In genomic region chr6:75676377-75676776, GRCh38 we compare ENCODE assay signal across 11 cellular contexts.
"Had no signal": no experiment of that assay in that cellular context is flagged by ENCODE, and none has a peak within 500 bp of the region (broad histone marks: within the 10 kb centered on the region; RNA-seq: fewer than 3 reads in every experiment).

No MANE protein-coding gene starts in this region.

- FAIRE-seq: HTR-8/SVneo had no signal

- H3K27ac ChIP-seq: GM23248, HL-60, KMS-11 had no signal

- DNase-seq: GM23248, GOT3, H7, HFFc6, Karpas-422, KBM-7 had no signal

- H3K9me3 ChIP-seq: HAP-1 had no signal

- H3K4me1 ChIP-seq: HAP-1 had no signal

- H3K4me2 ChIP-seq: KMS-11 had no signal

- H3K4me3 ChIP-seq: GM23248, HAP-1 had no signal

- H3K9ac ChIP-seq: GM23248, KMS-11 had no signal

- H3K27ac Mint-ChIP-seq: HFFc6 had no signal

- H3K4me3 Mint-ChIP-seq: HFFc6 had no signal

- ATAC-seq: HCT116 had no signal

- H2AFZ ChIP-seq: GM23248 had no signal
